ENCODE assay signal across 8 cellular contexts in genomic region chr1:180632326-180633088, GRCh38. TPM values are rescaled to one million over a fixed set of nuclear protein-coding genes. Genes with fewer than 3 reads are reported as not detected.
DNase-seq lines count a peak whose midpoint lies in the region; ATAC-seq and TF ChIP-seq lines count a peak whose summit lies in the region.

No MANE protein-coding gene starts in this region.

- H3K9me3 ChIP-seq in A673 (ENCODE audit: low read depth, low read length, poor library complexity, severe bottlenecking) (no peaks in the 10 kb centered on the region), muscle layer of duodenum (ENCODE audit: control insufficient read depth in 1 of 2, low read length in 2 of 2) (no peaks in the 10 kb centered on the region)

- DNase-seq in A673 (ENCODE audit: low spot score): peak; percentile 32
- DNase-seq in NCI-H345 treated with DMSO at 0.1 percent for 48 hours (lab: John Stamatoyannopoulos, UW; ENCODE audit: unreplicated experiment): peak; percentile 46
- peak; percentile 69 for DNase-seq in activated CD8-positive, alpha-beta T cell treated with anti-CD3 and anti-CD28 coated beads, Interleukin-2, amount 10 ng/mL, durations not matched to agents 7 days and 5 days
- DNase-seq in epithelial cell of proximal tubule (ENCODE audit: low read depth): no peak
- DNase-seq in stimulated activated naive CD8-positive, alpha-beta T cell treated with anti-CD3 and anti-CD28 coated beads, Interleukin-15, Interleukin-2, amounts not matched to agents 100 U/mL and 50 U/mL, for 24 hours: peak; percentile 72

- H3K4me1 ChIP-seq in A673 (ENCODE audit: insufficient read depth, low read length, poor library complexity, severe bottlenecking) (peaks cover 40% of the 10 kb centered on the region), muscle layer of duodenum (ENCODE audit: control insufficient read depth in 1 of 2, insufficient read depth in 2 of 2, low read length in 2 of 2) (peaks cover 21 to 32% of the 10 kb centered on the region in 2 donors)

- H3K27me3 ChIP-seq in A673 (replicated peaks; ENCODE audit: insufficient read depth, low read depth, low read length, poor library complexity) (no peaks in the 10 kb centered on the region), muscle layer of duodenum (ENCODE audit: low read depth, low read length) (no peaks in the 10 kb centered on the region)

- ATAC-seq in GM18505 (IDR thresholded peaks at IDR 0.05; ENCODE audit: unreplicated experiment): peak; percentile 35
- peak; percentile 46 for ATAC-seq in HG02970 (IDR thresholded peaks at IDR 0.05; ENCODE audit: low FRiP score, unreplicated experiment)
- ATAC-seq in activated CD8-positive, alpha-beta T cell treated with anti-CD3 and anti-CD28 coated beads, Interleukin-2, amount 10 ng/mL, durations not matched to agents 7 days and 5 days: peak; percentile 59
- ATAC-seq in stimulated activated naive CD8-positive, alpha-beta T cell treated with anti-CD3 and anti-CD28 coated beads, Interleukin-15, Interleukin-2, amounts not matched to agents 100 U/mL and 50 U/mL, for 24 hours: peak; percentile 42

- no peaks in the 10 kb centered on the region for H3K36me3 Mint-ChIP-seq in activated CD8-positive, alpha-beta T cell treated with anti-CD3 and anti-CD28 coated beads, Interleukin-2, amount 10 ng/mL, durations not matched to agents 7 days and 5 days (ENCODE audit: low read depth)

- peaks cover 9% of the 10 kb centered on the region for H3K4me1 Mint-ChIP-seq in activated CD8-positive, alpha-beta T cell treated with anti-CD3 and anti-CD28 coated beads, Interleukin-2, amount 10 ng/mL, durations not matched to agents 7 days and 5 days (ENCODE audit: low read depth)

- H3K36me3 ChIP-seq in A673 (ENCODE audit: insufficient read depth, low read length, poor library complexity, severe bottlenecking) (no peaks in the 10 kb centered on the region), muscle layer of duodenum (ENCODE audit: control insufficient read depth in 1 of 2, insufficient read depth in 2 of 2, low read length in 2 of 2) (no peaks in the 10 kb centered on the region)

- POLR2A ChIA-PET in A673 (lab: Charles Lee; ENCODE audit: low non-redundant PET): no interaction called here
- POLR2A ChIA-PET in activated CD8-positive, alpha-beta T cell treated with anti-CD3 and anti-CD28 coated beads, Interleukin-2, amount 10 ng/mL, durations not matched to agents 7 days and 5 days (lab: Charles Lee): interaction anchor here (0.8 to 1.5 kb wide), 3 partner anchors 13 to 233 kb away, joined by 3 read pairs; no protein-coding TSS in a partner anchor

- TF ChIP-seq POLR2A in GM18505 (IDR thresholded peaks at IDR 0.05; ENCODE audit: borderline replicate concordance, extremely low read depth, insufficient read depth, insufficient read length): no peak

- H3K4me3 ChIP-seq in A673 (ENCODE audit: low read depth, low read length, poor library complexity, severe bottlenecking) (peak overlapping the region; percentile 91), epithelial cell of proximal tubule (ENCODE audit: low read depth, low read length) (peak overlapping the region; percentile 78), muscle layer of duodenum (ENCODE audit: low read depth in 1 of 2, low read length in 2 of 2) (peak overlapping the region; percentile 76 to 93)

- peak overlapping the region; percentile 85 for H3K27ac ChIP-seq in A673 (ENCODE audit: low read depth, low read length, poor library complexity, severe bottlenecking)
- peak overlapping the region; percentile 73 for H3K27ac ChIP-seq in muscle layer of duodenum (ENCODE audit: low read length)

- TF ChIP-seq CTCF in A673 (conservative IDR thresholded peaks at IDR 0.05; ENCODE audit: low read depth, low read length): peak; percentile 29; the same call in 1 of the 2 replicates
- TF ChIP-seq CTCF in epithelial cell of proximal tubule (conservative IDR thresholded peaks at IDR 0.05; ENCODE audit: low read depth, low read length): peak; percentile 39

- H3K4me3 Mint-ChIP-seq in activated CD8-positive, alpha-beta T cell treated with anti-CD3 and anti-CD28 coated beads, Interleukin-2, amount 10 ng/mL, durations not matched to agents 7 days and 5 days: no peak overlapping the region

- no TSS peak for BruUV-seq in A673 (replicated peaks; lab: Mats Ljungman, UMichigan)

- intact Hi-C loops in A673 (cut with micrococcal nuclease; ENCODE audit: unreplicated experiment): no loop called here

- H3K27me3 Mint-ChIP-seq in activated CD8-positive, alpha-beta T cell treated with anti-CD3 and anti-CD28 coated beads, Interleukin-2, amount 10 ng/mL, durations not matched to agents 7 days and 5 days (ENCODE audit: low read depth): no peaks in the 10 kb centered on the region

- H3K27ac Mint-ChIP-seq in activated CD8-positive, alpha-beta T cell treated with anti-CD3 and anti-CD28 coated beads, Interleukin-2, amount 10 ng/mL, durations not matched to agents 7 days and 5 days: no peak overlapping the region

- no peaks in the 10 kb centered on the region for H3K9me3 Mint-ChIP-seq in activated CD8-positive, alpha-beta T cell treated with anti-CD3 and anti-CD28 coated beads, Interleukin-2, amount 10 ng/mL, durations not matched to agents 7 days and 5 days (ENCODE audit: insufficient read depth)

- CTCF ChIA-PET in A673 (lab: Charles Lee): interaction anchor here (0.6 kb wide), 1 partner anchor 503 kb away, joined by 3 read pairs; no protein-coding TSS in a partner anchor
- CTCF ChIA-PET in activated CD8-positive, alpha-beta T cell treated with anti-CD3 and anti-CD28 coated beads, Interleukin-2, amount 10 ng/mL, durations not matched to agents 7 days and 5 days (lab: Charles Lee): interaction anchor here (1.0 to 3.4 kb wide), 5 partner anchors 8 to 230 kb away, joined by 3 to 21 read pairs (median 6); no protein-coding TSS in a partner anchor

RNA-seq across cellular contexts. Expression of gene XPR1, which starts 0.7 kb away (rescaled TPM):
- total RNA-seq in A673 (2021) (30.7 and 33.3 TPM in 2 replicates), epithelial cell of proximal tubule (16.5 and 18.6 TPM in 2 replicates)
- total RNA-seq in activated CD8-positive, alpha-beta T cell treated with anti-CD3 and anti-CD28 coated beads, Interleukin-2, amount 10 ng/mL, durations not matched to agents 7 days and 5 days: 10 to 100 TPM; 17.7 to 20.9 TPM
